Comparison of ENCODE assay signal across 34 cellular contexts in genomic region chr2:206383669-206384068, GRCh38.
"Had no signal": no experiment of that assay in that cellular context is flagged by ENCODE, and none has a peak within 500 bp of the region (broad histone marks: within the 10 kb centered on the region; RNA-seq: fewer than 3 reads in every experiment).

No MANE protein-coding gene starts in this region.

- H3K36me3 ChIP-seq: MG63 had no signal

- H3K27me3 ChIP-seq: MG63 had no signal

- DNase-seq: Karpas-422, Kasumi-1, MG63, MM.1S, MV-4-11, NCI-H1048, NCI-H1092, NCI-H1092 treated with DMSO at 0.1 percent for 48 hours, NCI-H1105, NCI-H1105 treated with DMSO at 0.1 percent for 48 hours, NCI-H1417, NCI-H1417 treated with DMSO at 0.1 percent for 48 hours, NCI-H1436, NCI-H1436 treated with DMSO at 0.1 percent for 48 hours, NCI-H146, NCI-H1694, NCI-H1694 treated with DMSO at 0.1 percent for 48 hours, NCI-H187, NCI-H187 treated with DMSO at 0.1 percent for 48 hours, NCI-H1930, NCI-H2029, NCI-H2029 treated with DMSO at 0.1 percent for 48 hours, NCI-H2081, NCI-H2081 treated with DMSO at 0.1 percent for 48 hours, NCI-H2107, NCI-H2171, NCI-H2171 treated with DMSO at 0.1 percent for 48 hours, NCI-H2227 treated with DMSO at 0.1 percent for 48 hours, NCI-H226, NCI-H345, NCI-H446, NCI-H446 treated with DMSO at 0.1 percent for 48 hours, NCI-H510A, NCI-H510A treated with DMSO at 0.1 percent for 48 hours had no signal

- H3K4me3 ChIP-seq: MG63 had no signal
